11 cellular contexts compared by ENCODE assay signal in the genomic region with DNA sequence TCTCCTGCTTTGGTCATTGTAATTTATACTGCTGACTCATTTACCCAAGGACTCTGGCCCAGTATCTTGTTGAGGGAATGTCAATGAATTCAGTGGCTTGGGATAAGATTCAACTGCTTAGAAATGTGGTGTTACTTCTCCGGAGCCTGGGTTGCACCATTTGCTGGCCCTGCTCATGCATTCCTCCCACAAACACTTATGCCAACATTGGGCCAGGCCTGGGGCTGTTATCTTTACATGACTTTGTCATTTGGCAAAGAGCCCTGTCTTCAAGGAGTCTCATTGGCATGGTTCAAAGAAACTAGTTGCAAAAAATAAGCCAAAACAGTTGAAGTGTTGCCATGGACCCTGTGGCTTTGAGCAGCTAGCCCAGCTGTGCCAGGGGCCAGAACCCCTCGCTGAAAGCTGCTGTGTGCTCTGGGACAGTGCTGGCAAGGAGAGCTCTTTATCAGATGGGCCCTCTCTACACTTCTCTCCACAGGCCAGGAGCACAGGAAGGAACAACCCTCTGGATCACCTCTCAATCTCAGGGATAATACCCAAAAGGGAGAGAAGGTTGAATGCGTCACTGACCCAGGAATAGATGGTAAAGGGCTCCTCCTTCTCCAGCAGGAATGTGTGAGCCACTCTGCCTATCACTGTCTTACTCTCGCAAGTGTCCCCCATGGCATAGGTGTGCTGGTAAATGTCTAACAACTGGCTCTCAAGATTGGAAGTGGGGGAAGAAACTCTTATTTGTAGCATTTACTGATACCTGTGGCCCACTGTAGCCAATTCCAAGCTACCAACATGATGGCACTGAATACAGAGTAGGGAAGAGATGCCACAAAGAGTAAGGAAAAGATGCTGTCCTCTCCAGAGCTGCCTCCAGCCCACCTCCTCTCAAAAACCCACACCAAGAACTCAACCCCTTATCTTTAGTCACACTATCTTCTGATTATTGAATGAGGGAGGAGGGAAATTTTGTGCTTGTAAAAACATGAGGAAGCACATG. TPM values are rescaled to one million over a fixed set of nuclear protein-coding genes. Genes with fewer than 3 reads are reported as not detected.
A peak's percentile ranks its signal among the peaks of the same experiment; 100 is the strongest.
DNase-seq lines count a peak whose midpoint lies in the region; ATAC-seq, FAIRE-seq and TF ChIP-seq lines count a peak whose summit lies in the region.
"Had no signal": no experiment of that assay in that cellular context is flagged by ENCODE, and none has a peak within 500 bp of the region (broad histone marks: within the 10 kb centered on the region; RNA-seq: fewer than 3 reads in every experiment).

No MANE protein-coding gene starts in this region.

- H3K4me1 Mint-ChIP-seq in activated T-cell treated with anti-CD3 and anti-CD28 coated beads, Interleukin-2, amount 50 U/mL, for 72 hours (ENCODE audit: low read depth) = no peaks in the 10 kb centered on the region
- no peaks in the 10 kb centered on the region for H3K4me1 Mint-ChIP-seq in type B pancreatic cell (ENCODE audit: unreplicated experiment)

- intact Hi-C loops in lower lobe of right lung (cut with DNase I) = no loop called here

- TF ChIP-seq CTCF in A549 (IDR thresholded peaks at IDR 0.05) (no peak), lower lobe of right lung (IDR thresholded peaks at IDR 0.05) (no peak), type B pancreatic cell (conservative IDR thresholded peaks at IDR 0.05) (no peak)

- H3K36me3 Mint-ChIP-seq in activated T-cell treated with anti-CD3 and anti-CD28 coated beads, Interleukin-2, amount 50 U/mL, for 72 hours (ENCODE audit: insufficient read depth in 2 of 2) = no peaks in the 10 kb centered on the region
- no peaks in the 10 kb centered on the region for H3K36me3 Mint-ChIP-seq in type B pancreatic cell

- POLR2A ChIA-PET in A549 (lab: Yijun Ruan, JAX) = no interaction called here

- peak in 1 of 2 experiments; percentile 60 for DNase-seq in A549 (ENCODE audit: low read depth in 1 of 2, low spot score in 1 of 2)
- peak; percentile 100 for DNase-seq in M059J (ENCODE audit: low read depth)
- DNase-seq in epidermal melanocyte (ENCODE audit: insufficient read length, low spot score) = peak; percentile 48
- peak; percentile 53 for DNase-seq in lower lobe of right lung
- DNase-seq in activated CD8-positive, alpha-beta memory T cell treated with anti-CD3 and anti-CD28 coated beads, Interleukin-2, amount 50 U/mL, for 48 hours = no peak
- no peak for DNase-seq in SIG-M5 treated with dmso at 0.1 percent for 504 hours (lab: John Stamatoyannopoulos, UW; ENCODE audit: unreplicated experiment)
- DNase-seq in activated T-cell treated with anti-CD3 and anti-CD28 coated beads, Interleukin-2, amount 50 U/mL, for 72 hours = no peak
- DNase-seq in type B pancreatic cell (ENCODE audit: extremely low spot score, unreplicated experiment) = no peak
- DNase-seq: NCI-H2171 treated with DMSO at 0.1 percent for 48 hours had no signal

- no peak overlapping the region for H3K4me3 Mint-ChIP-seq in activated T-cell treated with anti-CD3 and anti-CD28 coated beads, Interleukin-2, amount 50 U/mL, for 72 hours
- H3K4me3 Mint-ChIP-seq in type B pancreatic cell = no peak overlapping the region
- H3K4me3 Mint-ChIP-seq: dendritic cell treated with granulocyte-macrophage colony-stimulating factor and Interleukin-4, amounts not matched to agents 40 ng/mL and 50 ng/mL, for 4 days had no signal

- CTCF ChIA-PET in A549 (lab: Yijun Ruan, JAX) = interaction anchor here (0.7 to 0.9 kb wide), 3 partner anchors 10 to 110 kb away, joined by 3 read pairs; no protein-coding TSS in a partner anchor

- TF ChIP-seq RAD21 in A549 (conservative IDR thresholded peaks at IDR 0.05 in 1 of 2, IDR thresholded peaks at IDR 0.05 in 1 of 2) = no peak; a peak in 1 of 5 replicates

- no peaks in the 10 kb centered on the region for H3K27me3 Mint-ChIP-seq in activated T-cell treated with anti-CD3 and anti-CD28 coated beads, Interleukin-2, amount 50 U/mL, for 72 hours (ENCODE audit: low read depth)
- peaks cover 48% of the 10 kb centered on the region for H3K27me3 Mint-ChIP-seq in type B pancreatic cell
- H3K27me3 Mint-ChIP-seq: dendritic cell treated with granulocyte-macrophage colony-stimulating factor and Interleukin-4, amounts not matched to agents 40 ng/mL and 50 ng/mL, for 4 days had no signal

- FAIRE-seq in A549 (lab: Jason Lieb, UNC) = no peak

- H3K9me3 ChIP-seq in A549 (no peaks in the 10 kb centered on the region), lower lobe of right lung (no peaks in the 10 kb centered on the region)

- H3K4me2 ChIP-seq in A549 = peak overlapping the region; percentile 57

- no peak overlapping the region for H3K27ac Mint-ChIP-seq in activated T-cell treated with anti-CD3 and anti-CD28 coated beads, Interleukin-2, amount 50 U/mL, for 72 hours
- no peak overlapping the region for H3K27ac Mint-ChIP-seq in type B pancreatic cell
- H3K27ac Mint-ChIP-seq: dendritic cell treated with granulocyte-macrophage colony-stimulating factor and Interleukin-4, amounts not matched to agents 40 ng/mL and 50 ng/mL, for 4 days had no signal

- H3K9me3 Mint-ChIP-seq in activated T-cell treated with anti-CD3 and anti-CD28 coated beads, Interleukin-2, amount 50 U/mL, for 72 hours = peaks cover 2 to 3% of the 10 kb centered on the region in 2 donors
- no peaks in the 10 kb centered on the region for H3K9me3 Mint-ChIP-seq in type B pancreatic cell
- H3K9me3 Mint-ChIP-seq: dendritic cell treated with granulocyte-macrophage colony-stimulating factor and Interleukin-4, amounts not matched to agents 40 ng/mL and 50 ng/mL, for 4 days had no signal

- TF ChIP-seq POLR2A in A549 (IDR thresholded peaks at IDR 0.05; ENCODE audit: low read length) = no peak

- H3K36me3 ChIP-seq in lower lobe of right lung = no peaks in the 10 kb centered on the region

- H3K4me1 ChIP-seq in A549 (peaks cover 25% of the 10 kb centered on the region), lower lobe of right lung (no peaks in the 10 kb centered on the region)

- H3K27ac ChIP-seq in A549 (peak overlapping the region; percentile 61 to 71), lower lobe of right lung (peak overlapping the region; percentile 8)

- TF ChIP-seq EP300 in A549 (IDR thresholded peaks at IDR 0.05) = peak; percentile 56 to 70; a peak in 3 of 5 replicates

- H3K4me3 ChIP-seq in A549 (no peak overlapping the region), lower lobe of right lung (no peak overlapping the region)

- peak; percentile 83 for ATAC-seq in A549
- peak; percentile 74 to 87 for ATAC-seq in lower lobe of right lung
- ATAC-seq in activated T-cell treated with anti-CD3 and anti-CD28 coated beads, Interleukin-2, amount 50 U/mL, for 72 hours (replicated peaks in 1 of 2) = no peak

- no peaks in the 10 kb centered on the region for H3K27me3 ChIP-seq in lower lobe of right lung (ENCODE audit: low read depth)

- 31% methylated on average over 3 of the region's 4 CpGs for WGBS in A549 (ENCODE audit: missing lambda C conversion rate)

TF ChIP-seq in A549, 52 proteins besides CTCF, POLR2A, EP300 and RAD21:
- TF ChIP-seq SMC3 (IDR thresholded peaks at IDR 0.05) (0 out of 3 replicates have a peak, but pooled peaks have one; percentile 10), GATA3 (IDR thresholded peaks at IDR 0.05; ENCODE audit: borderline replicate concordance) (0 out of 2 replicates have a peak, but pooled peaks have one; percentile 49), JUNB (IDR thresholded peaks at IDR 0.05) (peak; percentile 40; the same call in 1 of the 2 replicates), CBX2 (IDR thresholded peaks at IDR 0.05; ENCODE audit: borderline replicate concordance, low read depth) (no peak), MAFK (IDR thresholded peaks at IDR 0.05; ENCODE audit: partially characterized antibody) (peak; percentile 23), RNF2 (IDR thresholded peaks at IDR 0.05; ENCODE audit: borderline replicate concordance, low read depth) (no peak), CHD4 (IDR thresholded peaks at IDR 0.05; ENCODE audit: borderline replicate concordance) (no peak), CEBPB (IDR thresholded peaks at IDR 0.05) (peak in 1 of 2 experiments; percentile 48; a peak in 1 of 4 replicates), JUN (IDR thresholded peaks at IDR 0.05) (peak in 1 of 2 experiments; percentile 38; a peak in 2 of 5 replicates)
- TF ChIP-seq, protein P1, sequence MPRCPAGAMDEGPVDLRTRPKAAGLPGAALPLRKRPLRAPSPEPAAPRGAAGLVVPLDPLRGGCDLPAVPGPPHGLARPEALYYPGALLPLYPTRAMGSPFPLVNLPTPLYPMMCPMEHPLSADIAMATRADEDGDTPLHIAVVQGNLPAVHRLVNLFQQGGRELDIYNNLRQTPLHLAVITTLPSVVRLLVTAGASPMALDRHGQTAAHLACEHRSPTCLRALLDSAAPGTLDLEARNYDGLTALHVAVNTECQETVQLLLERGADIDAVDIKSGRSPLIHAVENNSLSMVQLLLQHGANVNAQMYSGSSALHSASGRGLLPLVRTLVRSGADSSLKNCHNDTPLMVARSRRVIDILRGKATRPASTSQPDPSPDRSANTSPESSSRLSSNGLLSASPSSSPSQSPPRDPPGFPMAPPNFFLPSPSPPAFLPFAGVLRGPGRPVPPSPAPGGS (IDR thresholded peaks at IDR 0.05) = 0 out of 3 replicates have a peak, but pooled peaks have one; percentile 35

RNA-seq across cellular contexts. Expression of a gene that starts 23.5 kb away (rescaled TPM):
- polyA plus RNA-seq in A549 (2011; rRNA removed) (11.0 and 17.0 TPM in 2 replicates), A549 (2017; fragmentation: RNase III; extraction: RNeasy Plus Mini Kit Qiagen cat#74134 plus additional on column Dnase treatment) (8.0 to 8.5 TPM (median 8.1 TPM) in 3 replicates)
- 3.2 and 3.6 TPM in 2 replicates for polyA plus RNA-seq in A549 (2012; cell fraction: cytosol; rRNA removed)
- 6.1 and 10.4 TPM in 2 replicates for polyA plus RNA-seq in A549 (2012; cell fraction: nucleus; rRNA removed)
- 42.7 and 54.3 TPM in 2 replicates for polyA minus RNA-seq in A549 (2011; rRNA and poly(A)+ RNA removed)
- 43.5 and 70.6 TPM in 2 replicates for total RNA-seq in M059J (2014; rRNA removed; shearing (Covaris generic))
- total RNA-seq in lower lobe of right lung (15.5 TPM), type B pancreatic cell (ENCODE audit: low replicate concordance) (4.7 and 8.5 TPM in 2 replicates)
- total RNA-seq in activated T-cell treated with anti-CD3 and anti-CD28 coated beads, Interleukin-2, amount 50 U/mL, for 72 hours = not detected
- total RNA-seq: A673 had no signal

Comparison
In these comparisons a context has a peak if more than half of its experiments do, and no peak if none do; other contexts are left out.
1. ATAC-seq: peak in A549 (2 of 2) and lower lobe of right lung (2 of 2); none in activated T-cell treated with anti-CD3 and anti-CD28 coated beads, Interleukin-2, amount 50 U/mL, for 72 hours (0 of 2).
2. DNase-seq: peak in M059J (single experiment), epidermal melanocyte (single experiment) and lower lobe of right lung (single experiment); none in activated CD8-positive, alpha-beta memory T cell treated with anti-CD3 and anti-CD28 coated beads, Interleukin-2, amount 50 U/mL, for 48 hours (single experiment), SIG-M5 treated with dmso at 0.1 percent for 504 hours (single experiment), activated T-cell treated with anti-CD3 and anti-CD28 coated beads, Interleukin-2, amount 50 U/mL, for 72 hours (0 of 2) and type B pancreatic cell (single experiment).